In the genomic region with DNA sequence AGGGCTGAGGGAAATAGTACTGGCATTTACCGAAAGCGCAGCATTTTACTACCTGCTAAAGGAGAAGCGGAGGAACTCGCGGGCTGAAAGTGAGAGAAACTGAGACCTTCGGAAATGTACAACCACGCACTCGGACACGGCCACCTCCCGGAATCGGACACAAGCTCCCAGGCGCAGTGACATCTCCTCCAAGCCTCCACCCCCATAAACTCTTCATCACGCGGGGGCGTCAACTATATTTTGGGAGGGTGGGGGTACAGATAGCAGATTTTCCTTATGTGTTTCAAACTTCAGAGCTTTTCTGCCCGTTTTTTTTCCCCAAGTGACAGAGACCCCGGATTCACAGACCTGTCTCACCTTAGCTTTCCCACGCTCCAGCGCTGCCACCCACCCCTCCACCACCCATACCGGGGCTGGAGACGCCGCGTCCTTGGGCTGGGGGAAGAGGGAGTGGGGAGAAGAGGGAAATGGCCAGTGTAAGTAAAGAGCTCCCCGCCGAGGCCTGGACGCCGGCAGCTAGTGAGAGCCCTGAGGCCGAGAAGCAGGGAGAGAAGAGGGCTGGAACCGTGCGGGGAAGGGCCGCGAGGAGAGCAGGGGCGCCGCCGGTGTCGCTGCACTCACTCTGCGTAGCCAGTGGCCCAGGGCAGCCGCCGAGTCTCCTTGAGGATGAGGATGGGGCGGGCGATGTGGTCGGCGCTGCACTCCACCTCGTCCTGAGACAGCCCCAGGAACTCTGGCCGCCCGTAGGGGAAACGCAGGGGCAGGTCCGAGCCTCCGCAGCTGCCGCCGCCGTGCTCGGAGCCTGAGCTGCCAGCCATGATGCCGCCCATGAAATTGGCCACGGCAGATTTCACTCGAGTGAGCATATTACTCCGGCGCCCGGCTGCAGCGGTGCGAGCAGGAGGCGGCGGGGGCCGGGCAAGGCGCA, we compare ENCODE assay signal across 1 cellular context.
TF ChIP-seq lines count a peak whose summit lies in the region.

No MANE protein-coding gene starts in this region.

TF ChIP-seq in GM23338, 12 proteins besides CTCF, POLR2A, EP300 and RAD21 (continued from another document):
- TF ChIP-seq, protein P1, sequence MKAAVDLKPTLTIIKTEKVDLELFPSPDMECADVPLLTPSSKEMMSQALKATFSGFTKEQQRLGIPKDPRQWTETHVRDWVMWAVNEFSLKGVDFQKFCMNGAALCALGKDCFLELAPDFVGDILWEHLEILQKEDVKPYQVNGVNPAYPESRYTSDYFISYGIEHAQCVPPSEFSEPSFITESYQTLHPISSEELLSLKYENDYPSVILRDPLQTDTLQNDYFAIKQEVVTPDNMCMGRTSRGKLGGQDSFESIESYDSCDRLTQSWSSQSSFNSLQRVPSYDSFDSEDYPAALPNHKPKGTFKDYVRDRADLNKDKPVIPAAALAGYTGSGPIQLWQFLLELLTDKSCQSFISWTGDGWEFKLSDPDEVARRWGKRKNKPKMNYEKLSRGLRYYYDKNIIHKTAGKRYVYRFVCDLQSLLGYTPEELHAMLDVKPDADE (IDR thresholded peaks at IDR 0.05): no peak
- no peak for TF ChIP-seq POLR2AphosphoS5 (IDR thresholded peaks at IDR 0.05; ENCODE audit: low read depth)
- no peak for TF ChIP-seq STAT1 (IDR thresholded peaks at IDR 0.05; ENCODE audit: unreplicated experiment)
- TF ChIP-seq NANOG (IDR thresholded peaks at IDR 0.05; ENCODE audit: borderline replicate concordance): no peak
- TF ChIP-seq, protein P2, sequence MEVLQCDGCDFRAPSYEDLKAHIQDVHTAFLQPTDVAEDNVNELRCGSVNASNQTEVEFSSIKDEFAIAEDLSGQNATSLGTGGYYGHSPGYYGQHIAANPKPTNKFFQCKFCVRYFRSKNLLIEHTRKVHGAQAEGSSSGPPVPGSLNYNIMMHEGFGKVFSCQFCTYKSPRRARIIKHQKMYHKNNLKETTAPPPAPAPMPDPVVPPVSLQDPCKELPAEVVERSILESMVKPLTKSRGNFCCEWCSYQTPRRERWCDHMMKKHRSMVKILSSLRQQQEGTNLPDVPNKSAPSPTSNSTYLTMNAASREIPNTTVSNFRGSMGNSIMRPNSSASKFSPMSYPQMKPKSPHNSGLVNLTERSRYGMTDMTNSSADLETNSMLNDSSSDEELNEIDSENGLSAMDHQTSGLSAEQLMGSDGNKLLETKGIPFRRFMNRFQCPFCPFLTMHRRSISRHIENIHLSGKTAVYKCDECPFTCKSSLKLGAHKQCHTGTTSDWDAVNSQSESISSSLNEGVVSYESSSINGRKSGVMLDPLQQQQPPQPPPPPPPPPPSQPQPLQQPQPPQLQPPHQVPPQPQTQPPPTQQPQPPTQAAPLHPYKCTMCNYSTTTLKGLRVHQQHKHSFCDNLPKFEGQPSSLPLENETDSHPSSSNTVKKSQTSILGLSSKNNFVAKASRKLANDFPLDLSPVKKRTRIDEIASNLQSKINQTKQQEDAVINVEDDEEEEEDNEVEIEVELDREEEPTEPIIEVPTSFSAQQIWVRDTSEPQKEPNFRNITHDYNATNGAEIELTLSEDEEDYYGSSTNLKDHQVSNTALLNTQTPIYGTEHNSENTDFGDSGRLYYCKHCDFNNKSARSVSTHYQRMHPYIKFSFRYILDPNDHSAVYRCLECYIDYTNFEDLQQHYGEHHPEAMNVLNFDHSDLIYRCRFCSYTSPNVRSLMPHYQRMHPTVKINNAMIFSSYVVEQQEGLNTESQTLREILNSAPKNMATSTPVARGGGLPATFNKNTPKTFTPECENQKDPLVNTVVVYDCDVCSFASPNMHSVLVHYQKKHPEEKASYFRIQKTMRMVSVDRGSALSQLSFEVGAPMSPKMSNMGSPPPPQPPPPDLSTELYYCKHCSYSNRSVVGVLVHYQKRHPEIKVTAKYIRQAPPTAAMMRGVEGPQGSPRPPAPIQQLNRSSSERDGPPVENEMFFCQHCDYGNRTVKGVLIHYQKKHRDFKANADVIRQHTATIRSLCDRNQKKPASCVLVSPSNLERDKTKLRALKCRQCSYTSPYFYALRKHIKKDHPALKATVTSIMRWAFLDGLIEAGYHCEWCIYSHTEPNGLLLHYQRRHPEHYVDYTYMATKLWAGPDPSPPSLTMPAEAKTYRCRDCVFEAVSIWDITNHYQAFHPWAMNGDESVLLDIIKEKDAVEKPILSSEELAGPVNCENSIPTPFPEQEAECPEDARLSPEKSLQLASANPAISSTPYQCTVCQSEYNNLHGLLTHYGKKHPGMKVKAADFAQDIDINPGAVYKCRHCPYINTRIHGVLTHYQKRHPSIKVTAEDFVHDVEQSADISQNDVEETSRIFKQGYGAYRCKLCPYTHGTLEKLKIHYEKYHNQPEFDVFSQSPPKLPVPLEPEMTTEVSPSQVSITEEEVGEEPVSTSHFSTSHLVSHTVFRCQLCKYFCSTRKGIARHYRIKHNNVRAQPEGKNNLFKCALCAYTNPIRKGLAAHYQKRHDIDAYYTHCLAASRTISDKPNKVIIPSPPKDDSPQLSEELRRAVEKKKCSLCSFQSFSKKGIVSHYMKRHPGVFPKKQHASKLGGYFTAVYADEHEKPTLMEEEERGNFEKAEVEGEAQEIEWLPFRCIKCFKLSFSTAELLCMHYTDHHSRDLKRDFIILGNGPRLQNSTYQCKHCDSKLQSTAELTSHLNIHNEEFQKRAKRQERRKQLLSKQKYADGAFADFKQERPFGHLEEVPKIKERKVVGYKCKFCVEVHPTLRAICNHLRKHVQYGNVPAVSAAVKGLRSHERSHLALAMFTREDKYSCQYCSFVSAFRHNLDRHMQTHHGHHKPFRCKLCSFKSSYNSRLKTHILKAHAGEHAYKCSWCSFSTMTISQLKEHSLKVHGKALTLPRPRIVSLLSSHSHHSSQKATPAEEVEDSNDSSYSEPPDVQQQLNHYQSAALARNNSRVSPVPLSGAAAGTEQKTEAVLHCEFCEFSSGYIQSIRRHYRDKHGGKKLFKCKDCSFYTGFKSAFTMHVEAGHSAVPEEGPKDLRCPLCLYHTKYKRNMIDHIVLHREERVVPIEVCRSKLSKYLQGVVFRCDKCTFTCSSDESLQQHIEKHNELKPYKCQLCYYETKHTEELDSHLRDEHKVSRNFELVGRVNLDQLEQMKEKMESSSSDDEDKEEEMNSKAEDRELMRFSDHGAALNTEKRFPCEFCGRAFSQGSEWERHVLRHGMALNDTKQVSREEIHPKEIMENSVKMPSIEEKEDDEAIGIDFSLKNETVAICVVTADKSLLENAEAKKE (CRISPR knock-in tag; IDR thresholded peaks at IDR 0.05): no peak
- no peak for TF ChIP-seq ZNF331 (CRISPR knock-in tag; IDR thresholded peaks at IDR 0.05; ENCODE audit: low read depth)
- TF ChIP-seq JUNB (IDR thresholded peaks at IDR 0.05; ENCODE audit: unreplicated experiment): no peak
